Comparison of ENCODE assay signal across 23 cellular contexts in the genomic region with DNA sequence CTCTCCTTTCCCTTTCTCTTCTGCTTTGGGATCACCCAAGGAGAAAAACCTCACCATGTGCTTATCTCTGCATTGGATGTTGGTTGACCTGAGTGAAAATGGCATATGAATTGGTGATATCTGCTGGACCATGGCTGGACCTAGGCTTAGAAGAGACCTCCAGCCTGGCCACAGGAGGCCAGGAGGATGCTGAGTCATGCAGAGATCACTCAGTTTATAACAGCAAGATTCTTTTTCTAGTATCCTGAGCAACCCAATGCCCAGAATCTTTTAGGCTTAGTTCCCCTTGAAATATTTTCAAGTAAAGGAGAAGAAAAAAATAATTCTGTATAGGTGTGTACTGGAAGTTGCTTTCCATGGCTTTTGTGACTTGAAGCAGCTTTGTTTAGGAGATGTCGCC.
DNase-seq lines count a peak whose midpoint lies in the region; ATAC-seq and TF ChIP-seq lines count a peak whose summit lies in the region.
"Had no signal": no experiment of that assay in that cellular context is flagged by ENCODE, and none has a peak within 500 bp of the region (broad histone marks: within the 10 kb centered on the region; RNA-seq: fewer than 3 reads in every experiment).

No MANE protein-coding gene starts in this region.

- H3K36me3 ChIP-seq in ACC112 (ENCODE audit: insufficient read depth, low read length) (no peaks in the 10 kb centered on the region), mesenchymal stem cell (ENCODE audit: control insufficient read depth in 1 of 2, insufficient read depth in 2 of 2, low read depth in 1 of 2, low read length in 2 of 2) (no peaks in the 10 kb centered on the region), gastroesophageal sphincter (no peaks in the 10 kb centered on the region)
- H3K36me3 ChIP-seq: colonic mucosa had no signal

- intact Hi-C loops in MCF 10A (cut with micrococcal nuclease): no loop called here

- TF ChIP-seq CTCF in astrocyte of the spinal cord (IDR thresholded peaks at IDR 0.05; ENCODE audit: low read depth, low read length) (no peak), gastroesophageal sphincter (IDR thresholded peaks at IDR 0.05) (no peak), MCF 10A (IDR thresholded peaks at IDR 0.05; ENCODE audit: unreplicated experiment) (no peak)

- H3K9me3 ChIP-seq in mesenchymal stem cell (ENCODE audit: control insufficient read depth, low read length) (peaks cover 4% of the 10 kb centered on the region), gastroesophageal sphincter (no peaks in the 10 kb centered on the region)
- H3K9me3 ChIP-seq: colonic mucosa had no signal

- no peak overlapping the region for H2BK5ac ChIP-seq in mesenchymal stem cell (ENCODE audit: low read depth, low read length, poor library complexity, severe bottlenecking)

- no peaks in the 10 kb centered on the region for H3K36me3 Mint-ChIP-seq in MCF 10A (ENCODE audit: insufficient read depth, unreplicated experiment)
- H3K36me3 Mint-ChIP-seq: CD8-positive, alpha-beta T cell had no signal

- no peak overlapping the region for H4K91ac ChIP-seq in mesenchymal stem cell (ENCODE audit: low read length)

- H3K4me2 ChIP-seq in mesenchymal stem cell (ENCODE audit: low read length, poor library complexity, severe bottlenecking): no peak overlapping the region
- H3K4me2 ChIP-seq: hepatocyte had no signal

- no peak overlapping the region for H2BK120ac ChIP-seq in mesenchymal stem cell (ENCODE audit: low read depth, low read length)

- H3K14ac ChIP-seq in mesenchymal stem cell (ENCODE audit: low read length in 2 of 2): no peak overlapping the region

- H2BK12ac ChIP-seq in mesenchymal stem cell (ENCODE audit: low read length in 2 of 2): no peak overlapping the region

- H3K27ac Mint-ChIP-seq in MCF 10A (ENCODE audit: low read depth, unreplicated experiment): no peak overlapping the region
- H3K27ac Mint-ChIP-seq: activated B cell treated with CpG ODN at 0.5 μM for 24 hours; activated CD4-positive, alpha-beta memory T cell treated with anti-CD3 and anti-CD28 coated beads, Interleukin-2, amount 10 ng/mL, durations not matched to agents 7 days and 5 days; CD8-positive, alpha-beta T cell had no signal

- no peak overlapping the region for H3K4ac ChIP-seq in mesenchymal stem cell (ENCODE audit: low read depth in 1 of 2, low read length in 2 of 2)

- CTCF ChIA-PET in MCF 10A (lab: Yijun Ruan, JAX): no interaction called here

- 100% methylated on average over 1 of the region's 1 CpG for WGBS in mesenchymal stem cell
- WGBS in gastroesophageal sphincter (ENCODE audit: low coverage in 1 of 2), 2 donors: 94 to 100% methylated on average over 1 of the region's 1 CpG

- peaks cover 12% of the 10 kb centered on the region for H3K4me1 ChIP-seq in ACC112 (ENCODE audit: control insufficient read depth, insufficient read depth, low read length, unreplicated experiment)
- peaks cover 2% of the 10 kb centered on the region for H3K4me1 ChIP-seq in mesenchymal stem cell (ENCODE audit: control insufficient read depth, insufficient read depth, low read depth, low read length)
- H3K4me1 ChIP-seq in gastroesophageal sphincter: no peaks in the 10 kb centered on the region
- H3K4me1 ChIP-seq: colonic mucosa had no signal

- no peaks in the 10 kb centered on the region for H3K27me3 Mint-ChIP-seq in MCF 10A (ENCODE audit: insufficient read depth, unreplicated experiment)
- H3K27me3 Mint-ChIP-seq: activated B cell treated with CpG ODN at 0.5 μM for 24 hours had no signal

- peak; percentile 46 for DNase-seq in HT1080 (ENCODE audit: low read depth)
- peak; percentile 53 for DNase-seq in astrocyte of the spinal cord (ENCODE audit: low read depth, low spot score)
- DNase-seq in mesenchymal stem cell: peak; percentile 20
- no peak for DNase-seq in NCI-H1092 (lab: John Stamatoyannopoulos, UW)
- no peak for DNase-seq in MCF 10A (ENCODE audit: unreplicated experiment)
- DNase-seq: activated B cell treated with CpG ODN at 0.5 μM for 24 hours; activated CD4-positive, alpha-beta memory T cell treated with anti-CD3 and anti-CD28 coated beads, Interleukin-2, amount 10 ng/mL, durations not matched to agents 7 days and 5 days; activated naive CD4-positive, alpha-beta T cell treated with Interleukin-2 at 50 U/mL for 16 hours; CD8-positive, alpha-beta T cell; colonic mucosa; DMS53; islet precursor cell; KG1; NCI-H1092 treated with DMSO at 0.1 percent for 48 hours; NCI-H2029 treated with DMSO at 0.1 percent for 48 hours; NCI-H446; retina; stimulated activated CD8-positive, alpha-beta memory T cell treated with anti-CD3 and anti-CD28 coated beads, Interleukin-4, amount 100 ng/mL, for 48 hours; T-helper 9 cell had no signal

- no peak for ATAC-seq in gastroesophageal sphincter
- no peak for ATAC-seq in GM19328 (IDR thresholded peaks at IDR 0.05; ENCODE audit: unreplicated experiment)
- ATAC-seq: CD8-positive, alpha-beta T cell had no signal

- no peaks in the 10 kb centered on the region for H3K79me2 ChIP-seq in ACC112 (ENCODE audit: control insufficient read depth, insufficient read depth, low read length, unreplicated experiment)
- H3K79me2 ChIP-seq: hepatocyte had no signal

- peak overlapping the region; percentile 48 for H2AFZ ChIP-seq in ACC112 (ENCODE audit: low read length, unreplicated experiment)
- H2AFZ ChIP-seq in mesenchymal stem cell (ENCODE audit: low read depth, low read length): no peak overlapping the region
- H2AFZ ChIP-seq: hepatocyte had no signal

- H3K79me1 ChIP-seq in mesenchymal stem cell (replicated peaks; ENCODE audit: low read length, poor library complexity, severe bottlenecking): no peaks in the 10 kb centered on the region

- no peak overlapping the region for H3K23ac ChIP-seq in mesenchymal stem cell (ENCODE audit: low read length in 2 of 2)

- TF ChIP-seq EP300 in gastroesophageal sphincter (IDR thresholded peaks at IDR 0.05): no peak

- no peak overlapping the region for H3K4me3 Mint-ChIP-seq in MCF 10A (ENCODE audit: unreplicated experiment)
- H3K4me3 Mint-ChIP-seq: activated B cell treated with CpG ODN at 0.5 μM for 24 hours; activated CD4-positive, alpha-beta memory T cell treated with anti-CD3 and anti-CD28 coated beads, Interleukin-2, amount 10 ng/mL, durations not matched to agents 7 days and 5 days; CD8-positive, alpha-beta T cell had no signal

- H3K4me1 Mint-ChIP-seq in MCF 10A (ENCODE audit: insufficient read depth, unreplicated experiment): no peaks in the 10 kb centered on the region

- H2AK5ac ChIP-seq in mesenchymal stem cell (ENCODE audit: low read length, severe bottlenecking): no peak overlapping the region

- no peak overlapping the region for H3K4me3 ChIP-seq in ACC112 (ENCODE audit: low read depth, low read length)
- H3K4me3 ChIP-seq in astrocyte of the spinal cord (ENCODE audit: low read depth, low read length): no peak overlapping the region
- no peak overlapping the region for H3K4me3 ChIP-seq in mesenchymal stem cell (ENCODE audit: insufficient read depth in 1 of 2, low read depth in 1 of 2, low read length in 2 of 2)
- H3K4me3 ChIP-seq in gastroesophageal sphincter: no peak overlapping the region
- H3K4me3 ChIP-seq: colonic mucosa, hepatocyte had no signal

- no peak overlapping the region for H3K18ac ChIP-seq in mesenchymal stem cell (ENCODE audit: low read depth in 1 of 2, low read length in 2 of 2)

- H3K27me3 ChIP-seq in ACC112 (ENCODE audit: insufficient read depth, low read length) (no peaks in the 10 kb centered on the region), mesenchymal stem cell (ENCODE audit: control insufficient read depth in 1 of 2, insufficient read depth in 1 of 2, low read length in 2 of 2) (no peaks in the 10 kb centered on the region), gastroesophageal sphincter (no peaks in the 10 kb centered on the region)
- H3K27me3 ChIP-seq: colonic mucosa, hepatocyte had no signal

- no TSS peak for BruUV-seq in MCF 10A (replicated peaks; lab: Mats Ljungman, UMichigan)

- POLR2A ChIA-PET in MCF 10A (lab: Yijun Ruan, JAX): no interaction called here

- no peak overlapping the region for H2BK15ac ChIP-seq in mesenchymal stem cell (ENCODE audit: low read depth, poor library complexity, severe bottlenecking)

- no peak overlapping the region for H3K9ac ChIP-seq in mesenchymal stem cell (ENCODE audit: low read length)

- in situ Hi-C loops in astrocyte of the spinal cord (cut with HindIII; ENCODE audit: low sequenced_read_pairs): no loop called here

- no peak overlapping the region for H3K27ac ChIP-seq in ACC112 (ENCODE audit: low read depth, low read length)
- H3K27ac ChIP-seq in mesenchymal stem cell (ENCODE audit: low read length, poor library complexity, severe bottlenecking): no peak overlapping the region
- H3K27ac ChIP-seq in gastroesophageal sphincter: peak overlapping the region in 2 of 4 donors; percentile 29 to 41
- H3K27ac ChIP-seq: colonic mucosa, hepatocyte had no signal

- no peak overlapping the region for H4K8ac ChIP-seq in mesenchymal stem cell (ENCODE audit: low read length)

- no peaks in the 10 kb centered on the region for H3K9me3 Mint-ChIP-seq in MCF 10A (ENCODE audit: unreplicated experiment)
- H3K9me3 Mint-ChIP-seq: activated B cell treated with CpG ODN at 0.5 μM for 24 hours had no signal

- TF ChIP-seq POLR2A in gastroesophageal sphincter (IDR thresholded peaks at IDR 0.05): no peak

Comparison
In these comparisons a context has a peak if more than half of its experiments do, and no peak if none do; other contexts are left out.
1. DNase-seq: peak in HT1080 (single experiment), astrocyte of the spinal cord (single experiment) and mesenchymal stem cell (single experiment); none in NCI-H1092 (single experiment) and MCF 10A (single experiment).